ENCODE assay signal across 20 cellular contexts in genomic region chr3:25297667-25298585, GRCh38.
DNase-seq lines count a peak whose midpoint lies in the region; ATAC-seq and TF ChIP-seq lines count a peak whose summit lies in the region.
"Had no signal": no experiment of that assay in that cellular context is flagged by ENCODE, and none has a peak within 500 bp of the region (broad histone marks: within the 10 kb centered on the region; RNA-seq: fewer than 3 reads in every experiment).

No MANE protein-coding gene starts in this region.

- H3K4me3 ChIP-seq in HAP-1 (no peak overlapping the region), astrocyte of the spinal cord (ENCODE audit: low read depth, low read length) (no peak overlapping the region), trophoblast cell (ENCODE audit: low read depth, low read length) (no peak overlapping the region)
- H3K4me3 ChIP-seq: cardiac muscle cell, gastroesophageal sphincter, GM12878, left lung, tibial artery had no signal

- H3K18ac ChIP-seq in trophoblast cell (ENCODE audit: low read length), result no peak overlapping the region

- peaks cover 2% of the 10 kb centered on the region for H3K79me2 ChIP-seq in trophoblast cell (ENCODE audit: control insufficient read depth, insufficient read depth, low read length, poor library complexity)

- no peak overlapping the region for H2BK5ac ChIP-seq in trophoblast cell (ENCODE audit: low read depth, low read length, poor library complexity)

- peak overlapping the region; percentile 5 for H2BK120ac ChIP-seq in trophoblast cell (ENCODE audit: insufficient read depth, low read length, poor library complexity)

- no peak for TF ChIP-seq CTCF in astrocyte of the spinal cord (IDR thresholded peaks at IDR 0.05; ENCODE audit: low read depth, low read length)

- DNase-seq in HAP-1 (ENCODE audit: low spot score in 2 of 2) (peak; percentile 22 to 69), astrocyte of the spinal cord (ENCODE audit: low read depth, low spot score) (peak; percentile 73), fibroblast of peridontal ligament (ENCODE audit: extremely low read depth) (peak; percentile 7), trophoblast cell (no peak), NCI-H2171 (lab: John Stamatoyannopoulos, UW) (no peak), NCI-H146 (lab: John Stamatoyannopoulos, UW) (no peak)
- DNase-seq: activated naive CD4-positive, alpha-beta T cell; effector memory CD4-positive, alpha-beta T cell; left lung; NCI-H2081 treated with DMSO at 0.1 percent for 48 hours; NCI-H82; RPMI8226; small intestine; tibial artery had no signal

- peaks cover 17% of the 10 kb centered on the region for H3K79me1 ChIP-seq in trophoblast cell (ENCODE audit: low read length)

- H3K4me1 ChIP-seq in HAP-1, result peaks cover 28% of the 10 kb centered on the region
- peaks cover 7 to 14% of the 10 kb centered on the region in 2 experiments for H3K4me1 ChIP-seq in trophoblast cell (ENCODE audit: control insufficient read depth in 1 of 2, insufficient read depth in 2 of 2, low read length in 2 of 2)
- H3K4me1 ChIP-seq: gastroesophageal sphincter, left lung, tibial artery had no signal

- H4K8ac ChIP-seq in trophoblast cell (ENCODE audit: low read depth, low read length), result peak overlapping the region; percentile 34

- no peak for ATAC-seq in HG02870 (IDR thresholded peaks at IDR 0.05; ENCODE audit: unreplicated experiment)
- no peak for ATAC-seq in HG02571 (IDR thresholded peaks at IDR 0.05; ENCODE audit: unreplicated experiment)
- ATAC-seq: gastroesophageal sphincter, GM12878, left lung had no signal

- no peak overlapping the region for H3K27ac ChIP-seq in trophoblast cell (ENCODE audit: low read depth, low read length)
- H3K27ac ChIP-seq: cardiac muscle cell, gastroesophageal sphincter, HL-60, left lung, tibial artery had no signal

- H3K9me3 ChIP-seq in HAP-1, result no peaks in the 10 kb centered on the region
- H3K9me3 ChIP-seq in trophoblast cell (ENCODE audit: insufficient read depth, low read depth, low read length), result no peaks in the 10 kb centered on the region
- H3K9me3 ChIP-seq: gastroesophageal sphincter, left lung, tibial artery had no signal

- H3K36me3 ChIP-seq in HAP-1 (replicated peaks), result no peaks in the 10 kb centered on the region
- H3K36me3 ChIP-seq in trophoblast cell (ENCODE audit: control insufficient read depth in 1 of 2, insufficient read depth in 2 of 2, low read length in 2 of 2), result no peaks in the 10 kb centered on the region
- H3K36me3 ChIP-seq: cardiac muscle cell, gastroesophageal sphincter, left lung, tibial artery had no signal

- no peak overlapping the region for H3K23ac ChIP-seq in trophoblast cell (ENCODE audit: low read length)

- no CpG with 5 or more reads among the region's 9 CpGs for WGBS in trophoblast cell (ENCODE audit: extremely low coverage, insufficient coverage, insufficient read length)

- H3K14ac ChIP-seq in trophoblast cell (ENCODE audit: low read length), result no peak overlapping the region

- H2AK5ac ChIP-seq in trophoblast cell (ENCODE audit: low read length), result no peak overlapping the region

- H3K4me2 ChIP-seq in trophoblast cell (ENCODE audit: low read length), result no peak overlapping the region

- peak overlapping the region; percentile 91 for H2BK12ac ChIP-seq in trophoblast cell (ENCODE audit: low read length)

- H3K27me3 ChIP-seq in HAP-1 (ENCODE audit: low read depth), result no peaks in the 10 kb centered on the region
- no peaks in the 10 kb centered on the region for H3K27me3 ChIP-seq in trophoblast cell (ENCODE audit: insufficient read depth, low read length)
- H3K27me3 ChIP-seq: cardiac muscle cell, gastroesophageal sphincter, left lung, tibial artery had no signal

- H4K91ac ChIP-seq in trophoblast cell (ENCODE audit: low read depth, low read length), result no peak overlapping the region

- H3K4ac ChIP-seq in trophoblast cell (ENCODE audit: low read depth, low read length), result no peak overlapping the region

- H2AFZ ChIP-seq in trophoblast cell (ENCODE audit: insufficient read depth, low read length, poor library complexity), result no peak overlapping the region

- no peak overlapping the region for H4K12ac ChIP-seq in trophoblast cell (ENCODE audit: low read depth, low read length)

- H3K9ac ChIP-seq in trophoblast cell (ENCODE audit: low read length), result no peak overlapping the region

- in situ Hi-C loops in HAP-1 (cut with MboI; ENCODE audit: low sequenced_read_pairs) (no loop called here), astrocyte of the spinal cord (cut with HindIII; ENCODE audit: low sequenced_read_pairs) (no loop called here)

Comparison
In these comparisons a context has a peak if more than half of its experiments do, and no peak if none do; other contexts are left out.
1. DNase-seq: peak in HAP-1 (2 of 2), astrocyte of the spinal cord (single experiment) and fibroblast of peridontal ligament (single experiment); none in trophoblast cell (0 of 2), NCI-H2171 (single experiment) and NCI-H146 (single experiment).